In genomic region chr1:66351913-66352312, GRCh38 we compare ENCODE assay signal across 8 cellular contexts.
DNase-seq lines count a peak whose midpoint lies in the region; ATAC-seq and TF ChIP-seq lines count a peak whose summit lies in the region.

No MANE protein-coding gene starts in this region.

- peaks cover 0 to 85% (median 61%) of the 10 kb centered on the region in 12 donors for H3K4me1 ChIP-seq in heart left ventricle
- no peaks in the 10 kb centered on the region for H3K4me1 ChIP-seq in ovary (ENCODE audit: insufficient read depth)

- peak overlapping the region in 9 of 12 donors; percentile 7 to 81 (median 49) for H3K27ac ChIP-seq in heart left ventricle
- peak overlapping the region in 16 of 21 experiments; percentile 2 to 87 (median 54) for H3K27ac ChIP-seq in skin epidermis
- no peak overlapping the region for H3K27ac ChIP-seq in ovary

- no peaks in the 10 kb centered on the region for H3K9me3 ChIP-seq in heart left ventricle
- H3K9me3 ChIP-seq in ovary, result no peaks in the 10 kb centered on the region

- H3K36me3 Mint-ChIP-seq in activated naive CD8-positive, alpha-beta T cell treated with anti-CD3 and anti-CD28 coated beads for 36 hours, result peaks cover 45% of the 10 kb centered on the region

- peaks cover 88% of the 10 kb centered on the region for H3K4me1 Mint-ChIP-seq in activated naive CD8-positive, alpha-beta T cell treated with anti-CD3 and anti-CD28 coated beads for 36 hours

- H3K9me3 Mint-ChIP-seq in activated naive CD8-positive, alpha-beta T cell treated with anti-CD3 and anti-CD28 coated beads for 36 hours, result peaks cover 1% of the 10 kb centered on the region

- no peak for TF ChIP-seq POLR2A in heart left ventricle (IDR thresholded peaks at IDR 0.05)
- no peak for TF ChIP-seq POLR2A in ovary (IDR thresholded peaks at IDR 0.05)

- TF ChIP-seq EP300 in ovary (IDR thresholded peaks at IDR 0.05), result no peak

- peak overlapping the region; percentile 73 for H3K27ac Mint-ChIP-seq in activated naive CD8-positive, alpha-beta T cell treated with anti-CD3 and anti-CD28 coated beads for 36 hours

- intact Hi-C loops in heart left ventricle (cut with DNase I) (loop anchor here in 1 of 10 donors (2.0 kb wide), 1 partner anchor 17 kb away; no protein-coding TSS in a partner anchor), Right ventricle myocardium superior (cut with DNase I) (no loop called here), ovary (cut with DNase I) (no loop called here)

- DNase-seq in heart left ventricle (no peak), Right ventricle myocardium superior (no peak), ovary (no peak), DMS79 (lab: John Stamatoyannopoulos, UW) (no peak), SKM-1 treated with dmso at 0.1 percent for 144 hours (lab: John Stamatoyannopoulos, UW; ENCODE audit: unreplicated experiment) (no peak)
- no peak for DNase-seq in activated naive CD8-positive, alpha-beta T cell treated with anti-CD3 and anti-CD28 coated beads for 36 hours

- H3K27me3 ChIP-seq in heart left ventricle (no peaks in the 10 kb centered on the region), ovary (no peaks in the 10 kb centered on the region)

- no peaks in the 10 kb centered on the region for H3K27me3 Mint-ChIP-seq in activated naive CD8-positive, alpha-beta T cell treated with anti-CD3 and anti-CD28 coated beads for 36 hours

- H3K36me3 ChIP-seq in heart left ventricle (peaks cover 0 to 17% (median 0%) of the 10 kb centered on the region in 9 donors), ovary (no peaks in the 10 kb centered on the region)

- peak overlapping the region; percentile 26 for H3K4me3 Mint-ChIP-seq in activated naive CD8-positive, alpha-beta T cell treated with anti-CD3 and anti-CD28 coated beads for 36 hours

- ATAC-seq in heart left ventricle (no peak), Right ventricle myocardium superior (ENCODE audit: poor library complexity) (no peak), HG03571 (IDR thresholded peaks at IDR 0.05; ENCODE audit: unreplicated experiment) (peak; percentile 42)

- TF ChIP-seq CTCF in heart left ventricle (IDR thresholded peaks at IDR 0.05) (no peak), ovary (IDR thresholded peaks at IDR 0.05) (no peak)

- WGBS in heart left ventricle, 4 donors, result 82 to 90% (median 86%) methylated on average over 3 of the region's 3 CpGs
- 92 to 96% (median 96%) methylated on average over 3 of the region's 3 CpGs for WGBS in ovary, 3 donors

- H3K4me3 ChIP-seq in heart left ventricle (no peak overlapping the region), skin epidermis (no peak overlapping the region), ovary (no peak overlapping the region)

Comparison
In these comparisons a context has a peak if more than half of its experiments do, and no peak if none do; other contexts are left out.
1. H3K27ac ChIP-seq: peak in heart left ventricle (9 of 12) and skin epidermis (16 of 21); none in ovary (0 of 2).